In genomic region chr12:112112423-112113132, GRCh38 we compare ENCODE assay signal across 13 cellular contexts.
DNase-seq lines count a peak whose midpoint lies in the region; ATAC-seq lines count a peak whose summit lies in the region.
"Had no signal": no experiment of that assay in that cellular context is flagged by ENCODE, and none has a peak within 500 bp of the region (broad histone marks: within the 10 kb centered on the region; RNA-seq: fewer than 3 reads in every experiment).

No MANE protein-coding gene starts in this region.

- H3K4me1 Mint-ChIP-seq in stimulated activated naive B cell treated with anti-CD40 and anti-IgM and Interleukin-4, amounts not matched to agents 10 μg/mL and 1 μg/mL and 100 μg/mL, for 72 hours, result peaks cover 16 to 52% of the 10 kb centered on the region in 2 donors

- H3K4me3 Mint-ChIP-seq in stimulated activated naive B cell treated with anti-CD40 and anti-IgM and Interleukin-4, amounts not matched to agents 10 μg/mL and 1 μg/mL and 100 μg/mL, for 72 hours, result no peak overlapping the region
- H3K4me3 Mint-ChIP-seq: activated B cell treated with CpG ODN at 0.5 μM for 24 hours had no signal

- no peaks in the 10 kb centered on the region for H3K9me3 Mint-ChIP-seq in stimulated activated naive B cell treated with anti-CD40 and anti-IgM and Interleukin-4, amounts not matched to agents 10 μg/mL and 1 μg/mL and 100 μg/mL, for 72 hours
- H3K9me3 Mint-ChIP-seq: activated B cell treated with CpG ODN at 0.5 μM for 24 hours had no signal

- H3K27ac Mint-ChIP-seq in stimulated activated naive B cell treated with anti-CD40 and anti-IgM and Interleukin-4, amounts not matched to agents 10 μg/mL and 1 μg/mL and 100 μg/mL, for 72 hours, result peak overlapping the region; percentile 3
- H3K27ac Mint-ChIP-seq: activated B cell treated with CpG ODN at 0.5 μM for 24 hours had no signal

- H3K27me3 Mint-ChIP-seq in stimulated activated naive B cell treated with anti-CD40 and anti-IgM and Interleukin-4, amounts not matched to agents 10 μg/mL and 1 μg/mL and 100 μg/mL, for 72 hours, result no peaks in the 10 kb centered on the region
- H3K27me3 Mint-ChIP-seq: activated B cell treated with CpG ODN at 0.5 μM for 24 hours had no signal

- H3K36me3 Mint-ChIP-seq in stimulated activated naive B cell treated with anti-CD40 and anti-IgM and Interleukin-4, amounts not matched to agents 10 μg/mL and 1 μg/mL and 100 μg/mL, for 72 hours, result peaks cover 7% of the 10 kb centered on the region in 2 donors

- DNase-seq in NCI-H2171 treated with DMSO at 0.1 percent for 48 hours (lab: John Stamatoyannopoulos, UW) (peak; percentile 22), NCI-H2171 (lab: John Stamatoyannopoulos, UW) (no peak), NCI-H69 (lab: John Stamatoyannopoulos, UW) (peak; percentile 23), iPS-NIHi11 (ENCODE audit: low spot score) (peak; percentile 32), NCI-H1694 (lab: John Stamatoyannopoulos, UW) (no peak), medulla oblongata (ENCODE audit: extremely low spot score) (no peak)
- no peak for DNase-seq in stimulated activated naive B cell treated with anti-CD40 and anti-IgM and Interleukin-4, amounts not matched to agents 10 μg/mL and 1 μg/mL and 100 μg/mL, for 72 hours
- DNase-seq: activated B cell treated with CpG ODN at 0.5 μM for 24 hours, DMS153, NCI-H524, sigmoid colon, transverse colon had no signal

- ATAC-seq in stimulated activated naive B cell treated with anti-CD40 and anti-IgM and Interleukin-4, amounts not matched to agents 10 μg/mL and 1 μg/mL and 100 μg/mL, for 72 hours (replicated peaks), result no peak
- no peak for ATAC-seq in HG03108 (IDR thresholded peaks at IDR 0.05; ENCODE audit: unreplicated experiment)

Comparison
In these comparisons a context has a peak if more than half of its experiments do, and no peak if none do; other contexts are left out.
1. DNase-seq: peak in NCI-H2171 treated with DMSO at 0.1 percent for 48 hours (single experiment), NCI-H69 (single experiment) and iPS-NIHi11 (single experiment); none in NCI-H2171 (single experiment), stimulated activated naive B cell treated with anti-CD40 and anti-IgM and Interleukin-4, amounts not matched to agents 10 μg/mL and 1 μg/mL and 100 μg/mL, for 72 hours (single experiment), NCI-H1694 (single experiment) and medulla oblongata (single experiment).